ENCODE assay signal across 1 cellular context in the genomic region with DNA sequence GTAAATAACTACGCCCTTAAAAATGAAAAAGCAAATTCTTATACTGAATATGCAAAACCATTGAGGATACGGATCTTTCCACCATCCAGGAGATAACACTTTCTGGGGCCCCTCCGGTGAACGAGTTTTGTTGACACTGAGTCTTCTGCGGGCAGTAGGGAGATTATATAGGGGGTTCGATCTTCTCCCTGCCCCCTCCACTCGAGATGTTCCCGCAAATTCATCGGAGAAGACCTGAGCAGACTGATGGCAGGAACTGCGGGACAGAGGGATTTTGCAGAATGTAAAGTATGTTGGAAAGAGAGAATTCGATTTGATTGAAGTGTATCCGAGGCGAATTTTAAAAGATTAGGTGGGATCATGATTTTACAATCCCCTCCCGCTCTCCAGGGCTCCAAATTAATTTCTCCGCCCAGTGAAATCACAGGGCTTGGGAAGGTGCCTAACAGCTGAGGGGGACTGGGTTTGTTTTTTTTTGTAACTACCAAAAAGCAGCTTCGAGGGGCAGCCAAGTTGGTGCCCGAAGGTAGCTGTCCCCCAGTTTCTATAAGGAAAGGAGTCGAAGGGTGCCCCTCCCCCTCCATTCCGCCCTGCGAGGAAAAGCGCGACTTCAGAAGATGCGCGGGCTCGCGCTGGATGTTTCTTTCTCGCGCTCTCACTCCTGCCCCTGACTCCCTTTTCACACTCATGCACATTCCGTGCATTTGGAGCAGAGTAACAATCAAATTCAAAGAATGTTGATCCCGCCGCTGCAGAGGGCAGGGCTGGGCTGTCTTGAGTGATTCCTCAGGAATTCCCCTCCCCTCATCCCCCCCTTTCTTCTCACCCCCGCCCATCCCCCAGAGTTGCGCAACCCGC.
A peak's percentile ranks its signal among the peaks of the same experiment; 100 is the strongest.
TF ChIP-seq lines count a peak whose summit lies in the region.

No MANE protein-coding gene starts in this region.

TF ChIP-seq in H1, 55 proteins besides CTCF, POLR2A, EP300 and RAD21:
- no peak for TF ChIP-seq NRF1 (IDR thresholded peaks at IDR 0.05; ENCODE audit: low read depth, low read length)
- no peak for TF ChIP-seq GABPA (IDR thresholded peaks at IDR 0.05; ENCODE audit: borderline replicate concordance, insufficient read depth, low read length)
- no peak for TF ChIP-seq BCL11A (IDR thresholded peaks at IDR 0.05; ENCODE audit: low read depth in 2 of 2, low read length in 2 of 2)
- TF ChIP-seq JUN (IDR thresholded peaks at IDR 0.05; ENCODE audit: low read depth, low read length) = no peak
- no peak for TF ChIP-seq TCF12 (IDR thresholded peaks at IDR 0.05; ENCODE audit: low read depth, low read length)
- no peak for TF ChIP-seq HDAC2 (IDR thresholded peaks at IDR 0.05; ENCODE audit: borderline replicate concordance in 1 of 2, low read depth in 2 of 2, low read length in 2 of 2)
- no peak for TF ChIP-seq TAF7 (optimal IDR thresholded peaks at IDR 0.05; ENCODE audit: borderline replicate concordance, low read depth, low read length)
- no peak for TF ChIP-seq MAFK (IDR thresholded peaks at IDR 0.05; ENCODE audit: low read depth, low read length)
- TF ChIP-seq CEBPB (IDR thresholded peaks at IDR 0.05; ENCODE audit: low read depth, low read length) = no peak
- no peak for TF ChIP-seq RBBP5 (IDR thresholded peaks at IDR 0.05; ENCODE audit: borderline replicate concordance, low read depth, low read length)
- TF ChIP-seq KDM4A (IDR thresholded peaks at IDR 0.05; ENCODE audit: low read depth, low read length, severe bottlenecking) = peak; percentile 9
- TF ChIP-seq SAP30 (IDR thresholded peaks at IDR 0.05; ENCODE audit: insufficient read depth, insufficient replicate concordance, low read length) = no peak
- TF ChIP-seq RNF2 (IDR thresholded peaks at IDR 0.05; ENCODE audit: borderline replicate concordance, low read depth, low read length, missing control alignments, poor library complexity, severe bottlenecking) = peak; percentile 46
- TF ChIP-seq, protein P1, sequence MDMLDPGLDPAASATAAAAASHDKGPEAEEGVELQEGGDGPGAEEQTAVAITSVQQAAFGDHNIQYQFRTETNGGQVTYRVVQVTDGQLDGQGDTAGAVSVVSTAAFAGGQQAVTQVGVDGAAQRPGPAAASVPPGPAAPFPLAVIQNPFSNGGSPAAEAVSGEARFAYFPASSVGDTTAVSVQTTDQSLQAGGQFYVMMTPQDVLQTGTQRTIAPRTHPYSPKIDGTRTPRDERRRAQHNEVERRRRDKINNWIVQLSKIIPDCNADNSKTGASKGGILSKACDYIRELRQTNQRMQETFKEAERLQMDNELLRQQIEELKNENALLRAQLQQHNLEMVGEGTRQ (IDR thresholded peaks at IDR 0.05; ENCODE audit: low read length) = no peak
- TF ChIP-seq CTBP2 (IDR thresholded peaks at IDR 0.05; ENCODE audit: borderline replicate concordance, insufficient read depth, insufficient read length, low read length) = peak; percentile 8
TF ChIP-seq in H1: peak in this region for 3.
